ENCODE assay signal across 8 cellular contexts in genomic region chr16:396605-397004, GRCh38. TPM values are rescaled to one million over a fixed set of nuclear protein-coding genes. Genes with fewer than 3 reads are reported as not detected.
DNase-seq lines count a peak whose midpoint lies in the region; ATAC-seq, FAIRE-seq and TF ChIP-seq lines count a peak whose summit lies in the region.

No MANE protein-coding gene starts in this region.

- peak overlapping the region; percentile 81 for H3K4me3 Mint-ChIP-seq in activated naive CD4-positive, alpha-beta T cell treated with anti-CD3 and anti-CD28 coated beads, Interleukin-2, amount 10 ng/mL, durations not matched to agents 7 days and 5 days

- peak; percentile 65 for TF ChIP-seq POLR2A in K562 (conservative IDR thresholded peaks at IDR 0.05)
- TF ChIP-seq POLR2A in stomach (IDR thresholded peaks at IDR 0.05), result no peak

- peaks cover 5% of the 10 kb centered on the region for H3K9me3 Mint-ChIP-seq in activated naive CD4-positive, alpha-beta T cell treated with anti-CD3 and anti-CD28 coated beads, Interleukin-2, amount 10 ng/mL, durations not matched to agents 7 days and 5 days

- TF ChIP-seq EP300 in K562 (IDR thresholded peaks at IDR 0.05; ENCODE audit: low read length), result peak; percentile 10; the same call in 1 of the 2 replicates
- TF ChIP-seq EP300 in stomach (IDR thresholded peaks at IDR 0.05), result no peak

- no peak for DNase-seq in activated naive CD4-positive, alpha-beta T cell treated with anti-CD3 and anti-CD28 coated beads, Interleukin-2, amount 10 ng/mL, durations not matched to agents 7 days and 5 days
- DNase-seq in activated naive CD4-positive, alpha-beta T cell treated with anti-CD3 and anti-CD28 coated beads, Interleukin-2, amount 50 U/mL, for 16 hours, result no peak
- DNase-seq in NCI-H446 (lab: John Stamatoyannopoulos, UW) (peak; percentile 52 to 64), K562 (ENCODE audit: extremely low read depth in 1 of 4, low spot score in 3 of 4) (peak; percentile 72 to 90 (median 80)), keratinocyte (ENCODE audit: low read depth, low spot score) (no peak), stomach (no peak), NCI-H2107 (lab: John Stamatoyannopoulos, UW) (no peak)

- peaks cover 38% of the 10 kb centered on the region for H3K4me1 Mint-ChIP-seq in activated naive CD4-positive, alpha-beta T cell treated with anti-CD3 and anti-CD28 coated beads, Interleukin-2, amount 10 ng/mL, durations not matched to agents 7 days and 5 days

- H4K20me1 ChIP-seq in K562 (replicated peaks; ENCODE audit: control insufficient read depth, insufficient read depth, low read length) (no peaks in the 10 kb centered on the region), keratinocyte (ENCODE audit: control insufficient read depth, extremely low read depth, insufficient read depth, low read length) (no peaks in the 10 kb centered on the region)

- H3K36me3 Mint-ChIP-seq in activated naive CD4-positive, alpha-beta T cell treated with anti-CD3 and anti-CD28 coated beads, Interleukin-2, amount 10 ng/mL, durations not matched to agents 7 days and 5 days, result peaks cover 5% of the 10 kb centered on the region

- FAIRE-seq in K562 (lab: Jason Lieb, UNC), result peak; percentile 80
- no peak for FAIRE-seq in keratinocyte (lab: Jason Lieb, UNC)

- H3K9me3 ChIP-seq in K562 (replicated peaks; ENCODE audit: control insufficient read depth, insufficient read depth, low read depth, low read length) (peaks cover 3% of the 10 kb centered on the region; the same call in 1 of the 2 replicates), keratinocyte (ENCODE audit: control insufficient read depth, low read depth, low read length) (peaks cover 5% of the 10 kb centered on the region), stomach (no peaks in the 10 kb centered on the region)

- intact Hi-C loops in K562 (cut with micrococcal nuclease), result loop anchor here (5.0 to 10.0 kb wide), 3 partner anchors 88 to 286 kb away; partner anchors contain the start of genes JMJD8, RHOT2 and STUB1
- intact Hi-C loops in stomach (cut with DNase I; ENCODE audit: low total_unique reads), result no loop called here

- TF ChIP-seq RAD21 in K562 (CRISPR knock-in tag; conservative IDR thresholded peaks at IDR 0.05 in 1 of 2, IDR thresholded peaks at IDR 0.05 in 1 of 2), result 0 out of 4 replicates have a peak, but pooled peaks of 1 of the 2 experiments have one; percentile 12

- no TSS peak for BruUV-seq in K562 (replicated peaks; lab: Mats Ljungman, UMichigan)

- H3K27me3 Mint-ChIP-seq in activated naive CD4-positive, alpha-beta T cell treated with anti-CD3 and anti-CD28 coated beads, Interleukin-2, amount 10 ng/mL, durations not matched to agents 7 days and 5 days, result peaks cover 18% of the 10 kb centered on the region

- H3K27ac Mint-ChIP-seq in activated naive CD4-positive, alpha-beta T cell treated with anti-CD3 and anti-CD28 coated beads, Interleukin-2, amount 10 ng/mL, durations not matched to agents 7 days and 5 days, result no peak overlapping the region

- H3K36me3 ChIP-seq in K562 (ENCODE audit: control insufficient read depth, insufficient read depth, low read length), result peaks cover 24% of the 10 kb centered on the region
- H3K36me3 ChIP-seq in keratinocyte (ENCODE audit: control insufficient read depth in 2 of 2, extremely low read depth in 1 of 2, insufficient read depth in 2 of 2, low read length in 2 of 2), result peaks cover 2 to 7% of the 10 kb centered on the region in 2 experiments
- peaks cover 0 to 15% (median 8%) of the 10 kb centered on the region in 4 donors for H3K36me3 ChIP-seq in stomach

- H3K4me3 ChIP-seq in K562, result peak overlapping the region; percentile 70
- peak overlapping the region; percentile 46 to 53 (median 50) for H3K4me3 ChIP-seq in keratinocyte (ENCODE audit: control insufficient read depth in 2 of 3, extremely low read depth in 1 of 3, insufficient read depth in 2 of 3, low read depth in 1 of 3, low read length in 3 of 3)
- peak overlapping the region; percentile 62 to 89 (median 76) for H3K4me3 ChIP-seq in stomach

- TF ChIP-seq CTCF in K562 (IDR thresholded peaks at IDR 0.05 in 2 of 3, conservative IDR thresholded peaks at IDR 0.05 in 1 of 3; ENCODE audit: insufficient read depth in 2 of 3, low read depth in 1 of 3, low read length in 3 of 3) (no peak), keratinocyte (optimal IDR thresholded peaks at IDR 0.05 in 1 of 3, IDR thresholded peaks at IDR 0.05 in 1 of 3, conservative IDR thresholded peaks at IDR 0.05 in 1 of 3; ENCODE audit: extremely low read depth in 1 of 3, insufficient read depth in 2 of 3, low read length in 3 of 3) (no peak), stomach (IDR thresholded peaks at IDR 0.05) (no peak)

- CTCF ChIA-PET in activated naive CD4-positive, alpha-beta T cell treated with anti-CD3 and anti-CD28 coated beads, Interleukin-2, amount 10 ng/mL, durations not matched to agents 7 days and 5 days (lab: Charles Lee), result interaction anchor here (0.6 kb wide), 1 partner anchor 12 kb away, joined by 3 read pairs; no protein-coding TSS in a partner anchor
- CTCF ChIA-PET in K562 (lab: Yijun Ruan, JAX; ENCODE audit: low intra/inter-chr PET ratio), result no interaction called here

- dilution Hi-C loops in keratinocyte (cut with MboI; ENCODE audit: extremely low pct_ligation_motif_present, low sequenced_read_pairs), result no loop called here

- peak overlapping the region; percentile 90 for H2AFZ ChIP-seq in K562 (ENCODE audit: low read depth, low read length)
- H2AFZ ChIP-seq in keratinocyte (ENCODE audit: control insufficient read depth, low read length), result peak overlapping the region; percentile 63

- H3K27me3 ChIP-seq in K562 (ENCODE audit: control insufficient read depth in 2 of 2, insufficient read depth in 2 of 2, low read length in 2 of 2), result no peaks in the 10 kb centered on the region
- H3K27me3 ChIP-seq in keratinocyte (ENCODE audit: control insufficient read depth, extremely low read depth, insufficient read depth, low read length), result no peaks in the 10 kb centered on the region
- H3K27me3 ChIP-seq in stomach, result no peaks in the 10 kb centered on the region

- POLR2A ChIA-PET in K562 (lab: Yijun Ruan, JAX), result interaction anchor here (0.6 to 1.2 kb wide), 8 partner anchors 10 to 280 kb away, joined by 3 to 5 read pairs (median 3); partner anchors contain the start of genes CAPN15 and METTL26

- peaks cover 56% of the 10 kb centered on the region for H3K79me2 ChIP-seq in K562 (ENCODE audit: control insufficient read depth, insufficient read depth, low read length)
- no peaks in the 10 kb centered on the region for H3K79me2 ChIP-seq in keratinocyte (ENCODE audit: control insufficient read depth, insufficient read depth, low read length)

- H3K9me1 ChIP-seq in K562 (ENCODE audit: control insufficient read depth, insufficient read depth, low read length) (no peaks in the 10 kb centered on the region), keratinocyte (ENCODE audit: control insufficient read depth, extremely low read depth, insufficient read depth, low read length) (no peaks in the 10 kb centered on the region)

- H3K9ac ChIP-seq in K562 (ENCODE audit: insufficient read depth in 1 of 2, low read depth in 2 of 2, low read length in 2 of 2) (peak overlapping the region; percentile 76 to 94), keratinocyte (ENCODE audit: control insufficient read depth, extremely low read depth, insufficient read depth, low read length) (peak overlapping the region; percentile 54)

- H3K27ac ChIP-seq in K562 (ENCODE audit: extremely low read depth, low read depth, low read length) (peak overlapping the region; percentile 95), keratinocyte (ENCODE audit: control insufficient read depth, insufficient read depth, low read length) (no peak overlapping the region), stomach (peak overlapping the region; percentile 60 to 90 (median 75))

- H3K4me1 ChIP-seq in K562 (replicated peaks in 1 of 2; ENCODE audit: control insufficient read depth in 2 of 2, insufficient read depth in 2 of 2, low read length in 2 of 2) (peaks cover 29 to 58% of the 10 kb centered on the region in 2 experiments), keratinocyte (ENCODE audit: control insufficient read depth, extremely low read depth, insufficient read depth, low read length) (peaks cover 7% of the 10 kb centered on the region), stomach (peaks cover 24 to 46% (median 37%) of the 10 kb centered on the region in 4 donors)

- 1% methylated on average over 22 of the region's 22 CpGs for WGBS in K562 (ENCODE audit: insufficient coverage, low coverage, missing lambda C conversion rate)
- WGBS in stomach, 5 donors, result 2 to 5% (median 4%) methylated on average over 22 of the region's 22 CpGs

- peak; percentile 62 for ATAC-seq in K562
- ATAC-seq in GM18520 (IDR thresholded peaks at IDR 0.05; ENCODE audit: unreplicated experiment), result no peak

- in situ Hi-C loops in K562 (cut with MboI), result loop anchor here (10.0 kb wide), 1 partner anchor 278 kb away; the partner anchor contains the start of gene RHBDL1

- H3K4me2 ChIP-seq in K562 (ENCODE audit: insufficient read depth, low read length) (peak overlapping the region; percentile 90), keratinocyte (ENCODE audit: control insufficient read depth, extremely low read depth, insufficient read depth, low read depth, low read length) (peak overlapping the region; percentile 67)

RNA-seq across cellular contexts. Expression of gene NME4, which starts 0.4 kb away (rescaled TPM):
- total RNA-seq in K562 (2011; cell fraction: chromatin; rRNA removed; ENCODE audit: low replicate concordance), result 39.0 and 108 TPM in 2 replicates
- 83.4 and 88.0 TPM in 2 replicates for total RNA-seq in K562 (2011; cell fraction: nucleolus; rRNA removed)
- 67.1 and 101 TPM in 2 replicates for total RNA-seq in K562 (2011; cell fraction: nucleoplasm; rRNA removed)
- total RNA-seq in K562 (2014; rRNA removed), result 211 and 255 TPM in 2 replicates
- 50.2 and 61.5 TPM in 2 replicates for total RNA-seq in K562 (2014; rRNA removed; fragmentation: Illumina TruSeq; extraction: Trizol)
- 145 and 151 TPM in 2 replicates for total RNA-seq in K562 (2015; rRNA removed; fragmentation: Illumina TruSeq; extraction: Trizol)
- total RNA-seq in K562 (2021), result 189 and 206 TPM in 2 replicates
- 139 and 160 TPM in 2 replicates for polyA plus RNA-seq in K562 (2011; rRNA removed)
- 277 and 663 TPM in 2 replicates for polyA plus RNA-seq in K562 (2011; cell fraction: cytosol; rRNA removed)
- polyA plus RNA-seq in K562 (2011; cell fraction: nucleus; rRNA removed), result 165 and 221 TPM in 2 replicates
- 211 and 279 TPM in 2 replicates for polyA plus RNA-seq in K562 (2012)
- 135 and 223 TPM in 2 replicates for polyA plus RNA-seq in K562 (2014; fragmentation: Illumina TruSeq; extraction: Trizol)
- polyA plus RNA-seq in K562 (2014; fragmentation: Nextera tagmentation; extraction: Ambion mirVana), result 10 to 100 TPM; 15.4 to 17.5 TPM
- polyA plus RNA-seq in K562 (2014; rRNA removed), result 264 and 339 TPM in 2 replicates
- 23.2 and 37.8 TPM in 2 replicates for polyA minus RNA-seq in K562 (2011; rRNA and poly(A)+ RNA removed)
- 60.9 and 70.8 TPM in 2 replicates for polyA minus RNA-seq in K562 (2011; cell fraction: cytosol; rRNA and poly(A)+ RNA removed)
- polyA minus RNA-seq in K562 (2011; cell fraction: nucleus; rRNA and poly(A)+ RNA removed), result 32.2 and 35.7 TPM in 2 replicates
- 140 to 246 TPM (median 141 TPM) in 3 replicates for polyA plus RNA-seq in keratinocyte
- 14.3 TPM for polyA plus RNA-seq in keratinocyte (2011; ENCODE audit: low read depth)
- polyA plus RNA-seq in keratinocyte (2011; cell fraction: cytosol; rRNA removed), result 135 and 258 TPM in 2 replicates
- 64.4 and 78.5 TPM in 2 replicates for polyA plus RNA-seq in keratinocyte (2011; cell fraction: nucleus; rRNA removed)
- polyA plus RNA-seq in keratinocyte (2012; ENCODE audit: low replicate concordance), result 69.8 and 219 TPM in 2 replicates
- 73.3 to 166 TPM (median 132 TPM) in 3 replicates for polyA minus RNA-seq in keratinocyte
- polyA minus RNA-seq in keratinocyte (2011; cell fraction: cytosol; rRNA and poly(A)+ RNA removed), result 233 TPM
- 24.5 and 31.2 TPM in 2 replicates for polyA minus RNA-seq in keratinocyte (2011; cell fraction: nucleus; rRNA and poly(A)+ RNA removed)
- total RNA-seq in stomach, result 100 to 1,000 TPM in 1 of 5 donors, 10 to 100 TPM in 4; 23.3 to 187 (median 49.0) TPM
- polyA plus RNA-seq in stomach, result 10 to 100 TPM; 84.0 to 97.7 (median 95.6) TPM

RNA-seq across cellular contexts. Expression of gene DECR2, which starts 5.1 kb away (rescaled TPM):
- total RNA-seq in K562 (2011; cell fraction: chromatin; rRNA removed; ENCODE audit: low replicate concordance), result 27.0 and 84.4 TPM in 2 replicates
- 49.9 and 50.8 TPM in 2 replicates for total RNA-seq in K562 (2011; cell fraction: nucleolus; rRNA removed)
- total RNA-seq in K562 (2011; cell fraction: nucleoplasm; rRNA removed), result 40.5 and 41.6 TPM in 2 replicates
- total RNA-seq in K562 (2014; rRNA removed) (16.8 and 18.4 TPM in 2 replicates), K562 (2014; rRNA removed; fragmentation: Illumina TruSeq; extraction: Trizol) (3.2 and 5.6 TPM in 2 replicates), K562 (2015; rRNA removed; fragmentation: Illumina TruSeq; extraction: Trizol) (10.3 and 10.6 TPM in 2 replicates), K562 (2021) (22.9 and 23.1 TPM in 2 replicates), stomach (100 to 1,000 TPM in 1 of 5 donors, 10 to 100 TPM in 2, 1 to 10 TPM in 2; 5.8 to 149 (median 12.5) TPM)
- polyA plus RNA-seq in K562 (2011; rRNA removed) (13.9 and 21.6 TPM in 2 replicates), K562 (2014; fragmentation: Illumina TruSeq; extraction: Trizol) (6.9 and 13.4 TPM in 2 replicates), K562 (2014; fragmentation: Nextera tagmentation; extraction: Ambion mirVana) (1 to 10 TPM; 1.0 to 2.1 TPM), K562 (2014; rRNA removed) (31.9 and 33.1 TPM in 2 replicates), keratinocyte (14.2 to 28.1 TPM (median 18.8 TPM) in 3 replicates), stomach (10 to 100 TPM; 20.8 to 24.5 (median 22.6) TPM)
- polyA plus RNA-seq in K562 (2011; cell fraction: cytosol; rRNA removed), result 22.5 and 45.9 TPM in 2 replicates
- 71.0 and 103 TPM in 2 replicates for polyA plus RNA-seq in K562 (2011; cell fraction: nucleus; rRNA removed)
- 18.3 and 22.5 TPM in 2 replicates for polyA plus RNA-seq in K562 (2012)
- 1.9 and 3.6 TPM in 2 replicates for polyA minus RNA-seq in K562 (2011; rRNA and poly(A)+ RNA removed)
- 7.8 and 10.6 TPM in 2 replicates for polyA minus RNA-seq in K562 (2011; cell fraction: cytosol; rRNA and poly(A)+ RNA removed)
- polyA minus RNA-seq in K562 (2011; cell fraction: nucleus; rRNA and poly(A)+ RNA removed), result 10.1 and 11.2 TPM in 2 replicates
- 3.4 TPM for polyA plus RNA-seq in keratinocyte (2011; ENCODE audit: low read depth)
- polyA plus RNA-seq in keratinocyte (2011; cell fraction: cytosol; rRNA removed), result 11.2 and 27.9 TPM in 2 replicates
- polyA plus RNA-seq in keratinocyte (2011; cell fraction: nucleus; rRNA removed), result 49.1 and 72.8 TPM in 2 replicates
- 18.5 and 22.1 TPM in 2 replicates for polyA plus RNA-seq in keratinocyte (2012; ENCODE audit: low replicate concordance)
- 11.0 to 15.0 TPM (median 14.6 TPM) in 3 replicates for polyA minus RNA-seq in keratinocyte
- 36.4 TPM for polyA minus RNA-seq in keratinocyte (2011; cell fraction: cytosol; rRNA and poly(A)+ RNA removed)
- 16.1 and 16.4 TPM in 2 replicates for polyA minus RNA-seq in keratinocyte (2011; cell fraction: nucleus; rRNA and poly(A)+ RNA removed)

RNA-seq across cellular contexts. Expression of gene PGAP6, which starts 14.8 kb away (rescaled TPM):
- 56.2 and 231 TPM in 2 replicates for total RNA-seq in K562 (2011; cell fraction: chromatin; rRNA removed; ENCODE audit: low replicate concordance)
- total RNA-seq in K562 (2011; cell fraction: nucleolus; rRNA removed), result 229 and 238 TPM in 2 replicates
- total RNA-seq in K562 (2011; cell fraction: nucleoplasm; rRNA removed), result 112 and 118 TPM in 2 replicates
- total RNA-seq in K562 (2014; rRNA removed) (43.4 and 66.6 TPM in 2 replicates), K562 (2014; rRNA removed; fragmentation: Illumina TruSeq; extraction: Trizol) (3.8 and 8.9 TPM in 2 replicates), K562 (2015; rRNA removed; fragmentation: Illumina TruSeq; extraction: Trizol) (35.9 and 39.3 TPM in 2 replicates), K562 (2021) (49.8 and 50.2 TPM in 2 replicates), stomach (100 to 1,000 TPM in 4 of 5 donors, 10 to 100 TPM in 1; 20.7 to 364 (median 162) TPM)
- polyA plus RNA-seq in K562 (2011; rRNA removed) (41.7 and 73.2 TPM in 2 replicates), K562 (2014; fragmentation: Illumina TruSeq; extraction: Trizol) (20.0 and 53.1 TPM in 2 replicates), K562 (2014; fragmentation: Nextera tagmentation; extraction: Ambion mirVana) (1 to 10 TPM in 1 of 2 experiments, under 1 TPM in 1; 0.45 to 1.3 TPM), K562 (2014; rRNA removed) (46.2 and 50.1 TPM in 2 replicates), keratinocyte (25.5 to 47.7 TPM (median 46.7 TPM) in 3 replicates), stomach (10 to 100 TPM; 27.7 to 54.4 (median 33.9) TPM)
- 113 and 177 TPM in 2 replicates for polyA plus RNA-seq in K562 (2011; cell fraction: cytosol; rRNA removed)
- polyA plus RNA-seq in K562 (2011; cell fraction: nucleus; rRNA removed), result 157 and 271 TPM in 2 replicates
- polyA plus RNA-seq in K562 (2012), result 62.5 and 85.8 TPM in 2 replicates
- polyA minus RNA-seq in K562 (2011; rRNA and poly(A)+ RNA removed), result 25.0 and 47.0 TPM in 2 replicates
- 43.0 and 54.1 TPM in 2 replicates for polyA minus RNA-seq in K562 (2011; cell fraction: cytosol; rRNA and poly(A)+ RNA removed)
- polyA minus RNA-seq in K562 (2011; cell fraction: nucleus; rRNA and poly(A)+ RNA removed), result 40.1 and 42.9 TPM in 2 replicates
- 11.1 TPM for polyA plus RNA-seq in keratinocyte (2011; ENCODE audit: low read depth)
- 31.2 and 69.0 TPM in 2 replicates for polyA plus RNA-seq in keratinocyte (2011; cell fraction: cytosol; rRNA removed)
- polyA plus RNA-seq in keratinocyte (2011; cell fraction: nucleus; rRNA removed), result 73.9 and 87.9 TPM in 2 replicates
- polyA plus RNA-seq in keratinocyte (2012; ENCODE audit: low replicate concordance), result 17.3 and 45.4 TPM in 2 replicates
- polyA minus RNA-seq in keratinocyte, result 59.0 to 184 TPM (median 84.8 TPM) in 3 replicates
- 97.6 TPM for polyA minus RNA-seq in keratinocyte (2011; cell fraction: cytosol; rRNA and poly(A)+ RNA removed)
- polyA minus RNA-seq in keratinocyte (2011; cell fraction: nucleus; rRNA and poly(A)+ RNA removed), result 39.6 and 42.3 TPM in 2 replicates

RNA-seq across cellular contexts. Expression of gene MRPL28, which starts 26.3 kb away (rescaled TPM):
- total RNA-seq in K562 (2011; cell fraction: chromatin; rRNA removed; ENCODE audit: low replicate concordance), result 23.4 and 64.3 TPM in 2 replicates
- 75.9 and 80.4 TPM in 2 replicates for total RNA-seq in K562 (2011; cell fraction: nucleolus; rRNA removed)
- 40.5 and 50.3 TPM in 2 replicates for total RNA-seq in K562 (2011; cell fraction: nucleoplasm; rRNA removed)
- total RNA-seq in K562 (2014; rRNA removed), result 323 and 344 TPM in 2 replicates
- total RNA-seq in K562 (2014; rRNA removed; fragmentation: Illumina TruSeq; extraction: Trizol), result 54.8 and 63.1 TPM in 2 replicates
- 157 and 167 TPM in 2 replicates for total RNA-seq in K562 (2015; rRNA removed; fragmentation: Illumina TruSeq; extraction: Trizol)
- total RNA-seq in K562 (2021), result 175 and 183 TPM in 2 replicates
- 152 and 181 TPM in 2 replicates for polyA plus RNA-seq in K562 (2011; rRNA removed)
- polyA plus RNA-seq in K562 (2011; cell fraction: cytosol; rRNA removed), result 215 and 452 TPM in 2 replicates
- 114 and 165 TPM in 2 replicates for polyA plus RNA-seq in K562 (2011; cell fraction: nucleus; rRNA removed)
- 108 and 172 TPM in 2 replicates for polyA plus RNA-seq in K562 (2012)
- polyA plus RNA-seq in K562 (2014; fragmentation: Illumina TruSeq; extraction: Trizol), result 219 and 232 TPM in 2 replicates
- 10 to 100 TPM in 1 of 2 experiments, 1 to 10 TPM in 1; 2.5 to 22.9 TPM for polyA plus RNA-seq in K562 (2014; fragmentation: Nextera tagmentation; extraction: Ambion mirVana)
- 306 and 314 TPM in 2 replicates for polyA plus RNA-seq in K562 (2014; rRNA removed)
- 49.7 and 74.3 TPM in 2 replicates for polyA minus RNA-seq in K562 (2011; rRNA and poly(A)+ RNA removed)
- 48.1 and 65.9 TPM in 2 replicates for polyA minus RNA-seq in K562 (2011; cell fraction: cytosol; rRNA and poly(A)+ RNA removed)
- 23.4 and 31.5 TPM in 2 replicates for polyA minus RNA-seq in K562 (2011; cell fraction: nucleus; rRNA and poly(A)+ RNA removed)
- 115 to 142 TPM (median 128 TPM) in 3 replicates for polyA plus RNA-seq in keratinocyte
- polyA plus RNA-seq in keratinocyte (2011; ENCODE audit: low read depth), result 15.8 TPM
- polyA plus RNA-seq in keratinocyte (2011; cell fraction: cytosol; rRNA removed), result 91.8 and 171 TPM in 2 replicates
- polyA plus RNA-seq in keratinocyte (2011; cell fraction: nucleus; rRNA removed), result 77.5 and 95.9 TPM in 2 replicates
- polyA plus RNA-seq in keratinocyte (2012; ENCODE audit: low replicate concordance), result 49.9 and 148 TPM in 2 replicates
- 50.2 to 87.3 TPM (median 56.9 TPM) in 3 replicates for polyA minus RNA-seq in keratinocyte
- polyA minus RNA-seq in keratinocyte (2011; cell fraction: cytosol; rRNA and poly(A)+ RNA removed), result 83.3 TPM
- 23.4 and 27.0 TPM in 2 replicates for polyA minus RNA-seq in keratinocyte (2011; cell fraction: nucleus; rRNA and poly(A)+ RNA removed)
- 100 to 1,000 TPM in 1 of 5 donors, 10 to 100 TPM in 3, 1 to 10 TPM in 1; 9.9 to 106 (median 30.7) TPM for total RNA-seq in stomach
- 100 to 1,000 TPM in 1 of 3 donors, 10 to 100 TPM in 2; 78.8 to 100 (median 83.4) TPM for polyA plus RNA-seq in stomach

RNA-seq across cellular contexts. Expression of gene RAB11FIP3, which starts 28.8 kb away (rescaled TPM):
- 31.6 and 47.9 TPM in 2 replicates for total RNA-seq in K562 (2011; cell fraction: chromatin; rRNA removed; ENCODE audit: low replicate concordance)
- total RNA-seq in K562 (2011; cell fraction: nucleolus; rRNA removed), result 20.2 and 23.6 TPM in 2 replicates
- 13.9 and 17.7 TPM in 2 replicates for total RNA-seq in K562 (2011; cell fraction: nucleoplasm; rRNA removed)
- total RNA-seq in K562 (2014; rRNA removed), result 6.5 and 7.2 TPM in 2 replicates
- 2.6 and 4.3 TPM in 2 replicates for total RNA-seq in K562 (2014; rRNA removed; fragmentation: Illumina TruSeq; extraction: Trizol)
- total RNA-seq in K562 (2015; rRNA removed; fragmentation: Illumina TruSeq; extraction: Trizol), result 5.3 and 5.9 TPM in 2 replicates
- total RNA-seq in K562 (2021), result 10.5 and 13.1 TPM in 2 replicates
- 2.7 and 3.1 TPM in 2 replicates for polyA plus RNA-seq in K562 (2011; rRNA removed)
- polyA plus RNA-seq in K562 (2011; cell fraction: cytosol; rRNA removed), result 2.2 and 3.4 TPM in 2 replicates
- polyA plus RNA-seq in K562 (2011; cell fraction: nucleus; rRNA removed), result 8.8 and 12.6 TPM in 2 replicates
- 8.4 and 12.7 TPM in 2 replicates for polyA plus RNA-seq in K562 (2012)
- 4.3 and 7.0 TPM in 2 replicates for polyA plus RNA-seq in K562 (2014; fragmentation: Illumina TruSeq; extraction: Trizol)
- under 1 TPM; 0.46 TPM for polyA plus RNA-seq in K562 (2014; fragmentation: Nextera tagmentation; extraction: Ambion mirVana)
- polyA plus RNA-seq in K562 (2014; rRNA removed), result 5.2 and 10.7 TPM in 2 replicates
- 1.9 and 2.8 TPM in 2 replicates for polyA minus RNA-seq in K562 (2011; rRNA and poly(A)+ RNA removed)
- 4.1 and 5.0 TPM in 2 replicates for polyA minus RNA-seq in K562 (2011; cell fraction: cytosol; rRNA and poly(A)+ RNA removed)
- 3.8 and 4.4 TPM in 2 replicates for polyA minus RNA-seq in K562 (2011; cell fraction: nucleus; rRNA and poly(A)+ RNA removed)
- polyA plus RNA-seq in keratinocyte, result 6.0 to 10.0 TPM (median 6.4 TPM) in 3 replicates
- polyA plus RNA-seq in keratinocyte (2011; ENCODE audit: low read depth), result 23.7 TPM
- 6.0 and 11.7 TPM in 2 replicates for polyA plus RNA-seq in keratinocyte (2011; cell fraction: cytosol; rRNA removed)
- 21.5 and 31.5 TPM in 2 replicates for polyA plus RNA-seq in keratinocyte (2011; cell fraction: nucleus; rRNA removed)
- polyA plus RNA-seq in keratinocyte (2012; ENCODE audit: low replicate concordance), result 15.1 and 21.1 TPM in 2 replicates
- 10.6 to 22.2 TPM (median 12.6 TPM) in 3 replicates for polyA minus RNA-seq in keratinocyte
- polyA minus RNA-seq in keratinocyte (2011; cell fraction: cytosol; rRNA and poly(A)+ RNA removed), result 16.9 TPM
- polyA minus RNA-seq in keratinocyte (2011; cell fraction: nucleus; rRNA and poly(A)+ RNA removed), result 16.5 and 17.5 TPM in 2 replicates
- total RNA-seq in stomach, result 100 to 1,000 TPM in 1 of 5 donors, 10 to 100 TPM in 3, 1 to 10 TPM in 1; 6.7 to 102 (median 57.8) TPM
- 10 to 100 TPM; 15.4 to 19.7 (median 16.2) TPM for polyA plus RNA-seq in stomach

Comparison
In these comparisons a context has a peak if more than half of its experiments do, and no peak if none do; other contexts are left out.
1. DNase-seq: peak in NCI-H446 (2 of 2) and K562 (4 of 4); none in activated naive CD4-positive, alpha-beta T cell treated with anti-CD3 and anti-CD28 coated beads, Interleukin-2, amount 10 ng/mL, durations not matched to agents 7 days and 5 days (single experiment), activated naive CD4-positive, alpha-beta T cell treated with anti-CD3 and anti-CD28 coated beads, Interleukin-2, amount 50 U/mL, for 16 hours (single experiment), keratinocyte (single experiment), stomach (single experiment) and NCI-H2107 (single experiment).
2. Peak in every context shown above with its lines, with median percentiles within 50 percentile points of each other: H3K4me3 ChIP-seq.